In genomic region chr5:132228241-132229035, GRCh38 we compare ENCODE assay signal across 8 cellular contexts. TPM values are rescaled to one million over a fixed set of nuclear protein-coding genes. Genes with fewer than 3 reads are reported as not detected.
DNase-seq lines count a peak whose midpoint lies in the region; TF ChIP-seq lines count a peak whose summit lies in the region.

No MANE protein-coding gene starts in this region.

- peak overlapping the region; percentile 84 to 87 for H3K27ac ChIP-seq in ascending aorta
- peak overlapping the region; percentile 66 for H3K27ac ChIP-seq in substantia nigra (ENCODE audit: low read depth, low read length, poor library complexity, severe bottlenecking)

- peak overlapping the region; percentile 47 for H3K4me3 Mint-ChIP-seq in T-helper 1 cell treated with Interleukin-12 subunit alpha and Interleukin-12 subunit beta and Interleukin-4 antibody, amounts not matched to agents 30 μg/mL and 1 μg/mL, for 36 hours

- H3K4me1 ChIP-seq in ascending aorta: peaks cover 13 to 34% of the 10 kb centered on the region in 2 donors

- H3K27ac Mint-ChIP-seq in T-helper 1 cell treated with Interleukin-12 subunit alpha and Interleukin-12 subunit beta and Interleukin-4 antibody, amounts not matched to agents 30 μg/mL and 1 μg/mL, for 36 hours: no peak overlapping the region

- peaks cover 44% of the 10 kb centered on the region for H3K4me1 Mint-ChIP-seq in T-helper 1 cell treated with Interleukin-12 subunit alpha and Interleukin-12 subunit beta and Interleukin-4 antibody, amounts not matched to agents 30 μg/mL and 1 μg/mL, for 36 hours (ENCODE audit: low read depth)

- H3K27me3 Mint-ChIP-seq in T-helper 1 cell treated with Interleukin-12 subunit alpha and Interleukin-12 subunit beta and Interleukin-4 antibody, amounts not matched to agents 30 μg/mL and 1 μg/mL, for 36 hours (ENCODE audit: low read depth): peaks cover 28% of the 10 kb centered on the region

- intact Hi-C loops in ascending aorta (cut with DNase I): loop anchor here (5.0 to 10.0 kb wide), 3 partner anchors 36 to 266 kb away; partner anchors contain the start of gene IRF1

- TF ChIP-seq CTCF in ascending aorta (IDR thresholded peaks at IDR 0.05): no peak

- DNase-seq in T-helper 1 cell: no peak
- peak in 1 of 2 donors; percentile 62 for DNase-seq in ascending aorta (ENCODE audit: low spot score in 2 of 2)
- peak; percentile 16 for DNase-seq in left kidney (ENCODE audit: low read depth, low spot score)
- peak in 1 of 49 donors; percentile 51 for DNase-seq in substantia nigra (lab: John Stamatoyannopoulos, UW)
- DNase-seq in medulla oblongata (ENCODE audit: extremely low spot score): no peak
- DNase-seq in NCI-H2029 treated with DMSO at 0.1 percent for 48 hours (lab: John Stamatoyannopoulos, UW): no peak
- no peak for DNase-seq in DMS79 treated with DMSO at 0.1 percent for 48 hours (lab: John Stamatoyannopoulos, UW)

- no peaks in the 10 kb centered on the region for H3K9me3 ChIP-seq in ascending aorta

- H3K9me3 Mint-ChIP-seq in T-helper 1 cell treated with Interleukin-12 subunit alpha and Interleukin-12 subunit beta and Interleukin-4 antibody, amounts not matched to agents 30 μg/mL and 1 μg/mL, for 36 hours: no peaks in the 10 kb centered on the region

- peaks cover 10% of the 10 kb centered on the region for H3K36me3 Mint-ChIP-seq in T-helper 1 cell treated with Interleukin-12 subunit alpha and Interleukin-12 subunit beta and Interleukin-4 antibody, amounts not matched to agents 30 μg/mL and 1 μg/mL, for 36 hours (ENCODE audit: low read depth)

- H3K36me3 ChIP-seq in ascending aorta: no peaks in the 10 kb centered on the region

- H3K4me3 ChIP-seq in ascending aorta: peak overlapping the region; percentile 61 to 83

- no peaks in the 10 kb centered on the region for H3K27me3 ChIP-seq in ascending aorta

RNA-seq across cellular contexts. Expression of gene P4HA2, which starts 0.8 kb away (rescaled TPM):
- 22.6 TPM for total RNA-seq in ascending aorta

RNA-seq across cellular contexts. Expression of gene PDLIM4, which starts 29.1 kb away (rescaled TPM):
- total RNA-seq in ascending aorta: 49.1 TPM
